Comparison of ENCODE assay signal across 16 cellular contexts in the genomic region with DNA sequence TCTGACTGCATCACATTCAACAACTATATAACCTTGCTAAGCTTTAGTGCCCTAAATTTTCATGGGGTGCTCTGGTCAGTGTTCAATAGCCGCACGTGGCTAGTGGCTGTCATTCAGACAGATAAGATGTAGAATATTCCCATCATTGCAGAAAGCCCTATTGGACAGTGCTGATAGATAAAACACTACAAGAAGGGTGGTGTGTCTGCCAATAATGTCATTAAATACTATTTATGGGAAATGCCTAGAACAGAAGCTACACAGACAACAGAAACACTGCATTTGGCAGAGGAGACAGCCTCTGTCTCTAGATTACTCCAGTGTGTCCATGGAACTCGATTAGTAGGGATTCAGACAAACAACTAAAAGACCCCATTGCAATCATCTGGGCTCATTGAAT. TPM values are rescaled to one million over a fixed set of nuclear protein-coding genes. Genes with fewer than 3 reads are reported as not detected.
A peak's percentile ranks its signal among the peaks of the same experiment; 100 is the strongest.
DNase-seq lines count a peak whose midpoint lies in the region; ATAC-seq, FAIRE-seq and TF ChIP-seq lines count a peak whose summit lies in the region.
"Had no signal": no experiment of that assay in that cellular context is flagged by ENCODE, and none has a peak within 500 bp of the region (broad histone marks: within the 10 kb centered on the region; RNA-seq: fewer than 3 reads in every experiment).

No MANE protein-coding gene starts in this region.

- H3K27ac ChIP-seq in A549 (no peak overlapping the region), SK-N-SH (ENCODE audit: low read depth in 2 of 2, low read length in 1 of 2) (peak overlapping the region in 1 of 2 experiments; percentile 97; a peak in 2 of 4 replicates)
- H3K27ac ChIP-seq: 22Rv1; BLaER1 treated with 17β-estradiol and CSF1 and Interleukin-3, amounts not matched to agents 10 nM and 100 nM had no signal

- DNase-seq in Right ventricle myocardium inferior (ENCODE audit: missing footprints) (no peak), left cardiac atrium (no peak), A549 (ENCODE audit: low read depth in 1 of 2, low spot score in 1 of 2) (no peak), SK-N-SH (peak; percentile 75), islet precursor cell (peak; percentile 14)
- DNase-seq: Calu3; CD8-positive, alpha-beta T cell; DMS79 treated with DMSO at 0.1 percent for 48 hours; GF-D8 had no signal

- 56% methylated on average over 3 of the region's 3 CpGs for WGBS in A549 (ENCODE audit: missing lambda C conversion rate)
- WGBS in SK-N-SH (ENCODE audit: low lambda C conversion rate) = 42% methylated on average over 3 of the region's 3 CpGs

- no peak overlapping the region for H3K9ac ChIP-seq in SK-N-SH
- H3K9ac ChIP-seq: BLaER1 treated with 17β-estradiol and CSF1 and Interleukin-3, amounts not matched to agents 10 nM and 100 nM had no signal

- H3F3A ChIP-seq in SK-N-SH (replicated peaks; ENCODE audit: insufficient read depth) = no peaks in the 10 kb centered on the region

- POLR2A ChIA-PET in A549 (lab: Yijun Ruan, JAX) (no interaction called here), SK-N-SH (lab: Yijun Ruan, JAX) (interaction anchor here (0.7 to 1.5 kb wide), 2 partner anchors 30 to 59 kb away, joined by 4 to 5 read pairs; no protein-coding TSS in a partner anchor)

- TF ChIP-seq EP300 in A549 (IDR thresholded peaks at IDR 0.05) (no peak), SK-N-SH (IDR thresholded peaks at IDR 0.05; ENCODE audit: borderline replicate concordance in 1 of 2, low read depth in 1 of 2, low read length in 1 of 2) (peak in 1 of 2 experiments; percentile 96; a peak in 2 of 4 replicates)

- H3K4me2 ChIP-seq in A549 = no peak overlapping the region
- no peak overlapping the region for H3K4me2 ChIP-seq in SK-N-SH
- H3K4me2 ChIP-seq: BLaER1 treated with 17β-estradiol and CSF1 and Interleukin-3, amounts not matched to agents 10 nM and 100 nM had no signal

- TF ChIP-seq POLR2A in A549 (IDR thresholded peaks at IDR 0.05; ENCODE audit: low read length) = no peak

- H3K9me2 ChIP-seq in SK-N-SH = no peaks in the 10 kb centered on the region

- TF ChIP-seq RAD21 in A549 (conservative IDR thresholded peaks at IDR 0.05 in 1 of 2, IDR thresholded peaks at IDR 0.05 in 1 of 2) (no peak), SK-N-SH (IDR thresholded peaks at IDR 0.05; ENCODE audit: low read length) (peak; percentile 27)

- H3K4me1 ChIP-seq in A549 (peaks cover 21% of the 10 kb centered on the region), SK-N-SH (ENCODE audit: control insufficient read depth in 1 of 2, insufficient read depth in 2 of 2, low read depth in 1 of 2, low read length in 1 of 2) (peaks cover 0 to 18% of the 10 kb centered on the region in 2 experiments; a peak in 2 of 4 replicates)
- H3K4me1 ChIP-seq: BLaER1 treated with 17β-estradiol and CSF1 and Interleukin-3, amounts not matched to agents 10 nM and 100 nM; HAP-1 had no signal

- ATAC-seq in Right ventricle myocardium inferior = peak; percentile 36
- ATAC-seq in left cardiac atrium = no peak
- ATAC-seq in A549 = no peak
- no peak for ATAC-seq in GM21529 (IDR thresholded peaks at IDR 0.05; ENCODE audit: unreplicated experiment)
- no peak for ATAC-seq in GM18909 (IDR thresholded peaks at IDR 0.05; ENCODE audit: poor library complexity, unreplicated experiment)
- ATAC-seq: CD8-positive, alpha-beta T cell had no signal

- CTCF ChIA-PET in A549 (lab: Yijun Ruan, JAX) (interaction anchor here (1.0 to 2.0 kb wide), 4 partner anchors 10 to 209 kb away, joined by 4 to 6 read pairs (median 5); no protein-coding TSS in a partner anchor), SK-N-SH (lab: Yijun Ruan, JAX) (interaction anchor here (0.8 to 1.4 kb wide), 5 partner anchors 32 to 209 kb away, joined by 3 to 5 read pairs (median 4); no protein-coding TSS in a partner anchor)

- peak; percentile 65 for FAIRE-seq in A549 (lab: Jason Lieb, UNC)
- FAIRE-seq: H1 had no signal

- H4K20me1 ChIP-seq in SK-N-SH (ENCODE audit: insufficient read depth) = no peaks in the 10 kb centered on the region
- H4K20me1 ChIP-seq: BLaER1 treated with 17β-estradiol and CSF1 and Interleukin-3, amounts not matched to agents 10 nM and 100 nM had no signal

- no peaks in the 10 kb centered on the region for H3K36me3 ChIP-seq in SK-N-SH (replicated peaks in 1 of 2; ENCODE audit: control insufficient read depth in 1 of 2, insufficient read depth in 2 of 2, low read length in 1 of 2)
- H3K36me3 ChIP-seq: BLaER1 treated with 17β-estradiol and CSF1 and Interleukin-3, amounts not matched to agents 10 nM and 100 nM; HAP-1 had no signal

- no peaks in the 10 kb centered on the region for H3K27me3 ChIP-seq in SK-N-SH (ENCODE audit: insufficient read depth)
- H3K27me3 ChIP-seq: BLaER1 treated with 17β-estradiol and CSF1 and Interleukin-3, amounts not matched to agents 10 nM and 100 nM had no signal

- H3K4me3 ChIP-seq in A549 (no peak overlapping the region), SK-N-SH (ENCODE audit: low read depth in 2 of 2, low read length in 1 of 2) (no peak overlapping the region)
- H3K4me3 ChIP-seq: BLaER1 treated with 17β-estradiol and CSF1 and Interleukin-3, amounts not matched to agents 10 nM and 100 nM; HAP-1 had no signal

- no peaks in the 10 kb centered on the region for H3K79me2 ChIP-seq in SK-N-SH (ENCODE audit: insufficient read depth)

- no peak overlapping the region for H2AFZ ChIP-seq in SK-N-SH (ENCODE audit: low read depth)

- intact Hi-C loops in Right ventricle myocardium inferior (cut with DNase I) = loop anchor here (2.0 kb wide), 1 partner anchor 121 kb away; no protein-coding TSS in a partner anchor
- intact Hi-C loops in left cardiac atrium (cut with DNase I) = no loop called here

- TF ChIP-seq CTCF in A549 (IDR thresholded peaks at IDR 0.05) = no peak
- TF ChIP-seq CTCF in SK-N-SH (IDR thresholded peaks at IDR 0.05) = no peak

- no peaks in the 10 kb centered on the region for H3K9me3 ChIP-seq in A549
- H3K9me3 ChIP-seq in SK-N-SH = no peaks in the 10 kb centered on the region
- H3K9me3 ChIP-seq: BLaER1 treated with 17β-estradiol and CSF1 and Interleukin-3, amounts not matched to agents 10 nM and 100 nM; HAP-1 had no signal

TF ChIP-seq in A549, 52 proteins besides CTCF, POLR2A, EP300 and RAD21 (continues in another document):
- TF ChIP-seq, protein P1, sequence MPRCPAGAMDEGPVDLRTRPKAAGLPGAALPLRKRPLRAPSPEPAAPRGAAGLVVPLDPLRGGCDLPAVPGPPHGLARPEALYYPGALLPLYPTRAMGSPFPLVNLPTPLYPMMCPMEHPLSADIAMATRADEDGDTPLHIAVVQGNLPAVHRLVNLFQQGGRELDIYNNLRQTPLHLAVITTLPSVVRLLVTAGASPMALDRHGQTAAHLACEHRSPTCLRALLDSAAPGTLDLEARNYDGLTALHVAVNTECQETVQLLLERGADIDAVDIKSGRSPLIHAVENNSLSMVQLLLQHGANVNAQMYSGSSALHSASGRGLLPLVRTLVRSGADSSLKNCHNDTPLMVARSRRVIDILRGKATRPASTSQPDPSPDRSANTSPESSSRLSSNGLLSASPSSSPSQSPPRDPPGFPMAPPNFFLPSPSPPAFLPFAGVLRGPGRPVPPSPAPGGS (IDR thresholded peaks at IDR 0.05) = no peak
- no peak for TF ChIP-seq ZFP36 (IDR thresholded peaks at IDR 0.05; ENCODE audit: borderline replicate concordance, partially characterized antibody)
- no peak for TF ChIP-seq JUN (IDR thresholded peaks at IDR 0.05)
- TF ChIP-seq, protein P2, sequence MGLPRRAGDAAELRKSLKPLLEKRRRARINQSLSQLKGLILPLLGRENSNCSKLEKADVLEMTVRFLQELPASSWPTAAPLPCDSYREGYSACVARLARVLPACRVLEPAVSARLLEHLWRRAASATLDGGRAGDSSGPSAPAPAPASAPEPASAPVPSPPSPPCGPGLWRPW (IDR thresholded peaks at IDR 0.05) = no peak
- TF ChIP-seq CBX8 (IDR thresholded peaks at IDR 0.05) = no peak

TF ChIP-seq in SK-N-SH, 30 proteins besides CTCF, POLR2A, EP300 and RAD21:
- TF ChIP-seq MXI1 (IDR thresholded peaks at IDR 0.05; ENCODE audit: low read depth, low read length) (peak; percentile 95), JUND (IDR thresholded peaks at IDR 0.05) (no peak), TCF12 (IDR thresholded peaks at IDR 0.05) (peak; percentile 46), RCOR1 (IDR thresholded peaks at IDR 0.05; ENCODE audit: low read length) (peak; percentile 80), NRF1 (IDR thresholded peaks at IDR 0.05; ENCODE audit: low read depth, low read length) (no peak), GATA2 (CRISPR knock-in tag; IDR thresholded peaks at IDR 0.05) (peak; percentile 91), CHD2 (IDR thresholded peaks at IDR 0.05; ENCODE audit: low read length, partially characterized antibody) (peak; percentile 82), FOXJ3 (CRISPR knock-in tag; IDR thresholded peaks at IDR 0.05) (peak; percentile 88)

RNA-seq across cellular contexts. Expression of a gene that starts 28.4 kb away (rescaled TPM):
- total RNA-seq in Right ventricle myocardium inferior (198 TPM), left cardiac atrium (100 to 1,000 TPM; 133 to 163 TPM)
- polyA plus RNA-seq in A549 (2011; rRNA removed) (102 and 131 TPM in 2 replicates), A549 (2017; fragmentation: RNase III; extraction: RNeasy Plus Mini Kit Qiagen cat#74134 plus additional on column Dnase treatment) (39.1 to 40.7 TPM (median 40.1 TPM) in 3 replicates), SK-N-SH (2012; rRNA removed) (63.0 and 82.5 TPM in 2 replicates)
- polyA plus RNA-seq in A549 (2012; cell fraction: cytosol; rRNA removed) = 213 and 232 TPM in 2 replicates
- 159 and 171 TPM in 2 replicates for polyA plus RNA-seq in A549 (2012; cell fraction: nucleus; rRNA removed)
- polyA minus RNA-seq in A549 (2011; rRNA and poly(A)+ RNA removed) = 168 and 199 TPM in 2 replicates
- 67.3 and 70.0 TPM in 2 replicates for polyA plus RNA-seq in SK-N-SH (2012; cell fraction: cytosol; rRNA removed)
- 45.2 and 46.8 TPM in 2 replicates for polyA plus RNA-seq in SK-N-SH (2012; cell fraction: nucleus; rRNA removed)
- total RNA-seq: A673 had no signal

RNA-seq across cellular contexts. Expression of a gene that starts 47.8 kb away (rescaled TPM):
- 0.51 TPM for total RNA-seq in Right ventricle myocardium inferior
- total RNA-seq in left cardiac atrium = under 1 TPM; 0.76 to 0.80 TPM
- 0.21 and 0.49 TPM in 2 replicates for polyA plus RNA-seq in A549 (2011; rRNA removed)
- 0.12 TPM in 1 of 2 replicates, not detected in the other for polyA plus RNA-seq in A549 (2012; cell fraction: cytosol; rRNA removed)
- polyA plus RNA-seq in A549 (2012; cell fraction: nucleus; rRNA removed) = 0.29 and 1.2 TPM in 2 replicates
- polyA plus RNA-seq in A549 (2017; fragmentation: RNase III; extraction: RNeasy Plus Mini Kit Qiagen cat#74134 plus additional on column Dnase treatment) = 0.17 TPM in 1 of 3 replicates, not detected in the others
- 0.39 TPM in 1 of 2 replicates, not detected in the other for polyA minus RNA-seq in A549 (2011; rRNA and poly(A)+ RNA removed)
- polyA plus RNA-seq in SK-N-SH (2012; rRNA removed) = 0.21 and 0.62 TPM in 2 replicates
- 0.03 and 0.14 TPM in 2 replicates for polyA plus RNA-seq in SK-N-SH (2012; cell fraction: cytosol; rRNA removed)
- 0.66 and 1.1 TPM in 2 replicates for polyA plus RNA-seq in SK-N-SH (2012; cell fraction: nucleus; rRNA removed)
- total RNA-seq: A673, Calu3 had no signal

Comparison
In these comparisons a context has a peak if more than half of its experiments do, and no peak if none do; other contexts are left out.
1. DNase-seq: peak in SK-N-SH (single experiment) and islet precursor cell (single experiment); none in Right ventricle myocardium inferior (single experiment), left cardiac atrium (single experiment) and A549 (0 of 2).